In genomic region chrX:31224321-31225012, GRCh38 we compare ENCODE assay signal across 16 cellular contexts.
A peak's percentile ranks its signal among the peaks of the same experiment; 100 is the strongest.
DNase-seq lines count a peak whose midpoint lies in the region; ATAC-seq and TF ChIP-seq lines count a peak whose summit lies in the region.
"Had no signal": no experiment of that assay in that cellular context is flagged by ENCODE, and none has a peak within 500 bp of the region (broad histone marks: within the 10 kb centered on the region; RNA-seq: fewer than 3 reads in every experiment).

No MANE protein-coding gene starts in this region.

- H3K9me3 ChIP-seq in GM23248 (ENCODE audit: low read depth) (no peaks in the 10 kb centered on the region), OCI-LY7 (ENCODE audit: low read length) (no peaks in the 10 kb centered on the region), gastrocnemius medialis (no peaks in the 10 kb centered on the region)
- H3K9me3 ChIP-seq: sigmoid colon, SJCRH30 had no signal

- H3K4me3 ChIP-seq in GM23248: no peak overlapping the region
- H3K4me3 ChIP-seq in OCI-LY7 (ENCODE audit: low read depth, low read length, poor library complexity, severe bottlenecking): no peak overlapping the region
- H3K4me3 ChIP-seq in epithelial cell of esophagus (ENCODE audit: low read length): no peak overlapping the region
- no peak overlapping the region for H3K4me3 ChIP-seq in gastrocnemius medialis
- H3K4me3 ChIP-seq: cardiac muscle cell, sigmoid colon, SJCRH30 had no signal

- H3K4me2 ChIP-seq in GM23248 (ENCODE audit: unreplicated experiment): peak overlapping the region; percentile 38
- H3K4me2 ChIP-seq in OCI-LY7 (ENCODE audit: low read length): peak overlapping the region; percentile 44

- no TSS peak for BruUV-seq in OCI-LY7 (replicated peaks; lab: Mats Ljungman, UMichigan)

- WGBS in GM23248 (ENCODE audit: low coverage in 1 of 2, low lambda C conversion rate in 2 of 2, missing lambda C conversion rate in 2 of 2), 2 experiments: 81 to 96% methylated on average over 5 of the region's 5 CpGs

- H3K4me1 ChIP-seq in GM23248 (ENCODE audit: insufficient read depth) (peaks cover 36% of the 10 kb centered on the region), OCI-LY7 (ENCODE audit: insufficient read depth, low read length, poor library complexity, severe bottlenecking) (peaks cover 37% of the 10 kb centered on the region), gastrocnemius medialis (peaks cover 0 to 9% of the 10 kb centered on the region in 2 donors)
- H3K4me1 ChIP-seq: SJCRH30 had no signal

- in situ Hi-C loops in GM23248 (cut with MboI) (loop anchor here (25.0 kb wide), 1 partner anchor 438 kb away; no protein-coding TSS in a partner anchor), gastrocnemius medialis (cut with MboI; ENCODE audit: low sequenced_read_pairs in 4 of 4) (loop anchor here in 2 of 4 donors (25.0 kb wide), 1 partner anchor 438 kb away; no protein-coding TSS in a partner anchor)

- no peak for DNase-seq in GM23248
- no peak for DNase-seq in OCI-LY7 (ENCODE audit: low spot score)
- DNase-seq in epithelial cell of esophagus (ENCODE audit: low read depth): peak; percentile 56
- no peak for DNase-seq in gastrocnemius medialis
- no peak for DNase-seq in EL
- DNase-seq: activated CD8-positive, alpha-beta memory T cell treated with anti-CD3 and anti-CD28 coated beads, Interleukin-2, amount 50 U/mL, for 4 hours; COR-L47; DND-41; NCI-H748 treated with DMSO at 0.1 percent for 48 hours; sigmoid colon; SJCRH30; T-helper 17 cell had no signal

- H3K9ac ChIP-seq in GM23248: no peak overlapping the region

- intact Hi-C loops in OCI-LY7 (cut with micrococcal nuclease; ENCODE audit: unreplicated experiment) (no loop called here), gastrocnemius medialis (cut with DNase I; ENCODE audit: low total_unique reads) (no loop called here)

- no peak for TF ChIP-seq POLR2A in gastrocnemius medialis (IDR thresholded peaks at IDR 0.05)

- POLR2A ChIA-PET in OCI-LY7 (lab: Charles Lee): interaction anchor here (0.9 to 1.7 kb wide), 10 partner anchors 8 to 100 kb away, joined by 3 to 7 read pairs (median 3); no protein-coding TSS in a partner anchor

- H3K79me2 ChIP-seq in GM23248 (ENCODE audit: insufficient read depth) (no peaks in the 10 kb centered on the region), OCI-LY7 (ENCODE audit: insufficient read depth, low read depth, low read length) (peaks cover 17% of the 10 kb centered on the region; the same call in 1 of the 2 replicates)

- peak overlapping the region; percentile 26; the same call in 1 of the 2 replicates for H3K27ac ChIP-seq in GM23248
- peak overlapping the region; percentile 8 for H3K27ac ChIP-seq in OCI-LY7 (ENCODE audit: low read depth, low read length, poor library complexity, severe bottlenecking)
- peak overlapping the region in 3 of 4 donors; percentile 35 to 61 (median 37) for H3K27ac ChIP-seq in gastrocnemius medialis
- H3K27ac ChIP-seq: cardiac muscle cell, sigmoid colon, SJCRH30 had no signal

- CTCF ChIA-PET in OCI-LY7 (lab: Charles Lee; ENCODE audit: unreplicated experiment): interaction anchor here (1.0 to 1.6 kb wide), 2 partner anchors 10 to 12 kb away, joined by 3 to 4 read pairs; no protein-coding TSS in a partner anchor

- H2AFZ ChIP-seq in GM23248 (no peak overlapping the region), OCI-LY7 (ENCODE audit: low read length) (no peak overlapping the region)

- TF ChIP-seq CTCF in OCI-LY7 (conservative IDR thresholded peaks at IDR 0.05; ENCODE audit: low read length) (no peak), epithelial cell of esophagus (IDR thresholded peaks at IDR 0.05; ENCODE audit: insufficient read depth, low read depth, low read length, missing control alignments) (no peak), gastrocnemius medialis (IDR thresholded peaks at IDR 0.05 in 4 of 5, conservative IDR thresholded peaks at IDR 0.05 in 1 of 5) (no peak)

- H3K27me3 ChIP-seq in GM23248 (replicated peaks; ENCODE audit: insufficient read depth) (no peaks in the 10 kb centered on the region), gastrocnemius medialis (no peaks in the 10 kb centered on the region)
- H3K27me3 ChIP-seq: cardiac muscle cell, sigmoid colon, SJCRH30 had no signal

- ATAC-seq in gastrocnemius medialis (no peak), HG03039 (IDR thresholded peaks at IDR 0.05; ENCODE audit: unreplicated experiment) (no peak), GM21526 (IDR thresholded peaks at IDR 0.05; ENCODE audit: low FRiP score, unreplicated experiment) (no peak)
- ATAC-seq: HepG2, T-helper 17 cell had no signal

- no peaks in the 10 kb centered on the region for H4K20me1 ChIP-seq in GM23248 (ENCODE audit: insufficient read depth)
- no peaks in the 10 kb centered on the region for H4K20me1 ChIP-seq in OCI-LY7 (ENCODE audit: insufficient read depth, low read length)

- no peaks in the 10 kb centered on the region for H3K9me2 ChIP-seq in GM23248 (ENCODE audit: insufficient read depth)
- no peaks in the 10 kb centered on the region for H3K9me2 ChIP-seq in OCI-LY7 (ENCODE audit: insufficient read depth, low read length)

- H3F3A ChIP-seq in GM23248 (ENCODE audit: insufficient read depth): peaks cover 19% of the 10 kb centered on the region; the same call in 1 of the 2 replicates

- H3K36me3 ChIP-seq in GM23248 (ENCODE audit: low read depth): no peaks in the 10 kb centered on the region
- peaks cover 28% of the 10 kb centered on the region for H3K36me3 ChIP-seq in OCI-LY7 (ENCODE audit: insufficient read depth, low read length)
- H3K36me3 ChIP-seq in gastrocnemius medialis: no peaks in the 10 kb centered on the region
- H3K36me3 ChIP-seq: cardiac muscle cell, sigmoid colon had no signal
